Comparison of ENCODE assay signal across 17 cellular contexts in genomic region chr1:20383631-20384030, GRCh38.
DNase-seq lines count a peak whose midpoint lies in the region; ATAC-seq and TF ChIP-seq lines count a peak whose summit lies in the region.
"Had no signal": no experiment of that assay in that cellular context is flagged by ENCODE, and none has a peak within 500 bp of the region (broad histone marks: within the 10 kb centered on the region; RNA-seq: fewer than 3 reads in every experiment).

No MANE protein-coding gene starts in this region.

- no peaks in the 10 kb centered on the region for H3K9me3 ChIP-seq in endodermal cell (ENCODE audit: control insufficient read depth, low read length)

- DNase-seq in NCI-H2171 treated with DMSO at 0.1 percent for 48 hours (lab: John Stamatoyannopoulos, UW) (peak; percentile 33), NCI-H2171 (lab: John Stamatoyannopoulos, UW) (no peak), natural killer cell (no peak), endodermal cell (peak; percentile 34), cerebellum (ENCODE audit: low spot score) (no peak), DMS53 treated with DMSO at 0.1 percent for 48 hours (lab: John Stamatoyannopoulos, UW; ENCODE audit: unreplicated experiment) (no peak)
- DNase-seq in natural killer cell treated with Interleukin-12 subunit alpha and Interleukin-12 subunit beta and Interleukin-15 and Interleukin-18, amount 100 ng/mL, for 72 hours (ENCODE audit: low spot score) = peak; percentile 28
- DNase-seq: C1 segment of cervical spinal cord; Calu3; CD4-positive, alpha-beta T cell; DMS 273 treated with DMSO at 0.1 percent for 48 hours; DMS79; GM23248; H7 had no signal

- 75 to 97% methylated on average over 3 of the region's 3 CpGs for WGBS in endodermal cell (ENCODE audit: insufficient coverage in 1 of 2, insufficient read length in 1 of 2), 2 experiments

- no peak overlapping the region for H3K9ac ChIP-seq in endodermal cell (ENCODE audit: extremely low read depth, low read length, poor library complexity, severe bottlenecking)
- H3K9ac ChIP-seq: GM23248 had no signal

- H3K4me3 Mint-ChIP-seq in natural killer cell treated with Interleukin-12 subunit alpha and Interleukin-12 subunit beta and Interleukin-15 and Interleukin-18, amount 100 ng/mL, for 72 hours = no peak overlapping the region
- H3K4me3 Mint-ChIP-seq in natural killer cell = no peak overlapping the region
- H3K4me3 Mint-ChIP-seq in endodermal cell = no peak overlapping the region
- H3K4me3 Mint-ChIP-seq: B cell; CD4-positive, alpha-beta T cell had no signal

- H3K9me3 Mint-ChIP-seq in natural killer cell treated with Interleukin-12 subunit alpha and Interleukin-12 subunit beta and Interleukin-15 and Interleukin-18, amount 100 ng/mL, for 72 hours = no peaks in the 10 kb centered on the region
- H3K9me3 Mint-ChIP-seq in natural killer cell (peaks cover 3% of the 10 kb centered on the region in 2 donors), endodermal cell (no peaks in the 10 kb centered on the region)
- H3K9me3 Mint-ChIP-seq: CD4-positive, alpha-beta T cell had no signal

- H3K36me3 ChIP-seq in endodermal cell (ENCODE audit: control insufficient read depth, insufficient read depth, low read length) = no peaks in the 10 kb centered on the region

- H3K36me3 Mint-ChIP-seq in natural killer cell treated with Interleukin-12 subunit alpha and Interleukin-12 subunit beta and Interleukin-15 and Interleukin-18, amount 100 ng/mL, for 72 hours = no peaks in the 10 kb centered on the region
- H3K36me3 Mint-ChIP-seq in natural killer cell = no peaks in the 10 kb centered on the region
- H3K36me3 Mint-ChIP-seq in endodermal cell (ENCODE audit: low read depth) = no peaks in the 10 kb centered on the region

- ATAC-seq in natural killer cell treated with Interleukin-12 subunit alpha and Interleukin-12 subunit beta and Interleukin-15 and Interleukin-18, amount 100 ng/mL, for 72 hours = no peak
- no peak for ATAC-seq in natural killer cell
- ATAC-seq: GM12878, HepG2 had no signal

- H3K27me3 Mint-ChIP-seq in natural killer cell treated with Interleukin-12 subunit alpha and Interleukin-12 subunit beta and Interleukin-15 and Interleukin-18, amount 100 ng/mL, for 72 hours = peaks cover 21 to 36% of the 10 kb centered on the region in 2 donors
- peaks cover 31 to 32% of the 10 kb centered on the region in 2 donors for H3K27me3 Mint-ChIP-seq in natural killer cell (ENCODE audit: low read depth in 2 of 2)
- peaks cover 76% of the 10 kb centered on the region for H3K27me3 Mint-ChIP-seq in endodermal cell (ENCODE audit: insufficient read depth)

- H3K4me1 ChIP-seq in endodermal cell (ENCODE audit: control insufficient read depth, insufficient read depth, low read length) = peaks cover 3% of the 10 kb centered on the region

- peaks cover 49% of the 10 kb centered on the region for H3K27me3 ChIP-seq in endodermal cell (ENCODE audit: control insufficient read depth, insufficient read depth, low read length, poor library complexity, severe bottlenecking)

- H3K27ac ChIP-seq in endodermal cell (ENCODE audit: low read depth, low read length) = no peak overlapping the region
- H3K27ac ChIP-seq: GM23248 had no signal

- no peak for TF ChIP-seq CTCF in natural killer cell (IDR thresholded peaks at IDR 0.05)
- no peak for TF ChIP-seq CTCF in endodermal cell (conservative IDR thresholded peaks at IDR 0.05)

- intact Hi-C loops in natural killer cell (cut with micrococcal nuclease) = no loop called here

- H3K4me1 Mint-ChIP-seq in natural killer cell treated with Interleukin-12 subunit alpha and Interleukin-12 subunit beta and Interleukin-15 and Interleukin-18, amount 100 ng/mL, for 72 hours (ENCODE audit: low read depth in 2 of 2) = no peaks in the 10 kb centered on the region
- H3K4me1 Mint-ChIP-seq in natural killer cell (peaks cover 0 to 6% of the 10 kb centered on the region in 2 donors), endodermal cell (peaks cover 16% of the 10 kb centered on the region)

- H3K4me3 ChIP-seq in endodermal cell (ENCODE audit: low read length) = no peak overlapping the region
- H3K4me3 ChIP-seq: GM12878, GM23248 had no signal

- no peak overlapping the region for H3K27ac Mint-ChIP-seq in natural killer cell treated with Interleukin-12 subunit alpha and Interleukin-12 subunit beta and Interleukin-15 and Interleukin-18, amount 100 ng/mL, for 72 hours
- no peak overlapping the region for H3K27ac Mint-ChIP-seq in natural killer cell
- no peak overlapping the region for H3K27ac Mint-ChIP-seq in endodermal cell
- H3K27ac Mint-ChIP-seq: B cell; CD4-positive, alpha-beta T cell had no signal

Comparison
In these comparisons a context has a peak if more than half of its experiments do, and no peak if none do; other contexts are left out.
1. DNase-seq: peak in NCI-H2171 treated with DMSO at 0.1 percent for 48 hours (single experiment), natural killer cell treated with Interleukin-12 subunit alpha and Interleukin-12 subunit beta and Interleukin-15 and Interleukin-18, amount 100 ng/mL, for 72 hours (single experiment) and endodermal cell (single experiment); none in NCI-H2171 (single experiment), natural killer cell (single experiment), cerebellum (single experiment) and DMS53 treated with DMSO at 0.1 percent for 48 hours (single experiment).